Comparison of ENCODE assay signal across 1 cellular context in the genomic region with DNA sequence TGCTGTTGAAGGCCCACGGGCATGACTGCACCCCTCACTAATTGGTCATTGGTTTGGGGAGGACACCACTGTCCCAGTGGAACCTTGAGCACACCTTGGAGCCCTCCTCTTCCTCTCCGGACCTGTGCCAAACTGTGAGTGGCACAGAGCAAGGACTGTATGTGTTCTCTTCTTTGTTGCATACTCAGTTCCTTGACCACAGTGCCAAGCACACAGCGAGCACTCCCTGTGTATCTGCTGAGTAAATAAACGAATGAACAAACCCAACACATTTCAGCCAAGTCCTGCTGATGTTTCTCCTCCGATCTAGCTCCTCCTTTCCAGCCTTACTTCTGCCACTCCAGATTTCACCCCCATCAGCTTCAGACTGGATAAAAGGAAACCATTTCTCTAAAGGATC.
TF ChIP-seq lines count a peak whose summit lies in the region.

No MANE protein-coding gene starts in this region.

TF ChIP-seq in IMR-90, 13 proteins besides CTCF, POLR2A, EP300 and RAD21:
- TF ChIP-seq, protein P1, sequence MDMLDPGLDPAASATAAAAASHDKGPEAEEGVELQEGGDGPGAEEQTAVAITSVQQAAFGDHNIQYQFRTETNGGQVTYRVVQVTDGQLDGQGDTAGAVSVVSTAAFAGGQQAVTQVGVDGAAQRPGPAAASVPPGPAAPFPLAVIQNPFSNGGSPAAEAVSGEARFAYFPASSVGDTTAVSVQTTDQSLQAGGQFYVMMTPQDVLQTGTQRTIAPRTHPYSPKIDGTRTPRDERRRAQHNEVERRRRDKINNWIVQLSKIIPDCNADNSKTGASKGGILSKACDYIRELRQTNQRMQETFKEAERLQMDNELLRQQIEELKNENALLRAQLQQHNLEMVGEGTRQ (IDR thresholded peaks at IDR 0.05; ENCODE audit: low read depth, low read length), result no peak
